In genomic region chr19:43441736-43442135, GRCh38 we compare ENCODE assay signal across 1 cellular context.
TF ChIP-seq lines count a peak whose summit lies in the region.

No MANE protein-coding gene starts in this region.

TF ChIP-seq in SK-N-SH treated with all-trans-retinoic acid at 6 μM for 48 hours, 23 proteins besides CTCF, POLR2A, EP300 and RAD21 (continued from another document):
- TF ChIP-seq CREB5 (CRISPR knock-in tag; IDR thresholded peaks at IDR 0.05; ENCODE audit: low read depth) = no peak
- TF ChIP-seq ZNF8 (CRISPR knock-in tag; IDR thresholded peaks at IDR 0.05) = no peak
- no peak for TF ChIP-seq TSHZ2 (CRISPR knock-in tag; IDR thresholded peaks at IDR 0.05)
